In the genomic region with DNA sequence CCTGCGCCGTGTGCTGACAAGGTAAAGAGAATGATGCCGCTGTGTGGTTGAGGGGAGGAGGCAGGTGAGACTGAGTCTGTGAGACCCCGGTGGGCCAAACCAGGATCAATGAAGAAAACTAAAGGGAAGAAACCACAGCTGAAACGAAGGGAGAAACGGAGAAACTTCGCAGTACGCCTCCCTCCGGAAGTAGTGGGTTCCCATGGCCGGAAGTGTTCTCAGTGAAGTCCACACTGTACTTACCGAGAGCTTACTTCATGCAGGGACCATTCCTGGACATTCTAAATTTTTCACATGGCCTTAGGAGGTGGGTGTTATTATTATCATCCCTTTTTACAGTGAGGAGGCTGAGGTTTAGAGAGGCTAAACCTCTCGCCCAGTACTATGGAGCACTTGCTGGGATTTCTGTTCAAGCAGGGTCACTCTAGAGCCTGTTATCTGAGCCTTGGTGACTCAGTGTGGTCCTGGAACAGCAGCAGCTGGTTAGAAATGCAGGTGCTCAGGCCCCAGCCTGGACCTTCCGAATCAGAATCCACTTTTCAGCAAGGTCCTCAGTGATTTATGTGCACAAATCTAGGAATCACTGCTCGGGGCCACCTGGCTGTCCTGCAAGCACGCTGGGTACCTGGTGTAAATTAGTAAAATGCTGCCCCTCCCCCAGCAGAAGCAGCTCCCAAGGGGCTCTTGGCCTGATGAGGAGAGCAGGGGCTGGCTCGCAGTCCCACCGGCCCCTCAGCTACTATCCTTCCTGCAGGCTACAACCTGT, we compare ENCODE assay signal across 1 cellular context.
TF ChIP-seq lines count a peak whose summit lies in the region.

No MANE protein-coding gene starts in this region.

TF ChIP-seq in HEK293, 187 proteins besides CTCF, POLR2A, EP300 and RAD21 (continued from another document):
- TF ChIP-seq, protein P1, sequence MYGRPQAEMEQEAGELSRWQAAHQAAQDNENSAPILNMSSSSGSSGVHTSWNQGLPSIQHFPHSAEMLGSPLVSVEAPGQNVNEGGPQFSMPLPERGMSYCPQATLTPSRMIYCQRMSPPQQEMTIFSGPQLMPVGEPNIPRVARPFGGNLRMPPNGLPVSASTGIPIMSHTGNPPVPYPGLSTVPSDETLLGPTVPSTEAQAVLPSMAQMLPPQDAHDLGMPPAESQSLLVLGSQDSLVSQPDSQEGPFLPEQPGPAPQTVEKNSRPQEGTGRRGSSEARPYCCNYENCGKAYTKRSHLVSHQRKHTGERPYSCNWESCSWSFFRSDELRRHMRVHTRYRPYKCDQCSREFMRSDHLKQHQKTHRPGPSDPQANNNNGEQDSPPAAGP (tag by site-specific recombination; IDR thresholded peaks at IDR 0.05): no peak
- TF ChIP-seq ZSCAN16 (tag by site-specific recombination; IDR thresholded peaks at IDR 0.05): no peak
- TF ChIP-seq ZBTB20 (tag by site-specific recombination; IDR thresholded peaks at IDR 0.05): no peak
- TF ChIP-seq, protein P2, sequence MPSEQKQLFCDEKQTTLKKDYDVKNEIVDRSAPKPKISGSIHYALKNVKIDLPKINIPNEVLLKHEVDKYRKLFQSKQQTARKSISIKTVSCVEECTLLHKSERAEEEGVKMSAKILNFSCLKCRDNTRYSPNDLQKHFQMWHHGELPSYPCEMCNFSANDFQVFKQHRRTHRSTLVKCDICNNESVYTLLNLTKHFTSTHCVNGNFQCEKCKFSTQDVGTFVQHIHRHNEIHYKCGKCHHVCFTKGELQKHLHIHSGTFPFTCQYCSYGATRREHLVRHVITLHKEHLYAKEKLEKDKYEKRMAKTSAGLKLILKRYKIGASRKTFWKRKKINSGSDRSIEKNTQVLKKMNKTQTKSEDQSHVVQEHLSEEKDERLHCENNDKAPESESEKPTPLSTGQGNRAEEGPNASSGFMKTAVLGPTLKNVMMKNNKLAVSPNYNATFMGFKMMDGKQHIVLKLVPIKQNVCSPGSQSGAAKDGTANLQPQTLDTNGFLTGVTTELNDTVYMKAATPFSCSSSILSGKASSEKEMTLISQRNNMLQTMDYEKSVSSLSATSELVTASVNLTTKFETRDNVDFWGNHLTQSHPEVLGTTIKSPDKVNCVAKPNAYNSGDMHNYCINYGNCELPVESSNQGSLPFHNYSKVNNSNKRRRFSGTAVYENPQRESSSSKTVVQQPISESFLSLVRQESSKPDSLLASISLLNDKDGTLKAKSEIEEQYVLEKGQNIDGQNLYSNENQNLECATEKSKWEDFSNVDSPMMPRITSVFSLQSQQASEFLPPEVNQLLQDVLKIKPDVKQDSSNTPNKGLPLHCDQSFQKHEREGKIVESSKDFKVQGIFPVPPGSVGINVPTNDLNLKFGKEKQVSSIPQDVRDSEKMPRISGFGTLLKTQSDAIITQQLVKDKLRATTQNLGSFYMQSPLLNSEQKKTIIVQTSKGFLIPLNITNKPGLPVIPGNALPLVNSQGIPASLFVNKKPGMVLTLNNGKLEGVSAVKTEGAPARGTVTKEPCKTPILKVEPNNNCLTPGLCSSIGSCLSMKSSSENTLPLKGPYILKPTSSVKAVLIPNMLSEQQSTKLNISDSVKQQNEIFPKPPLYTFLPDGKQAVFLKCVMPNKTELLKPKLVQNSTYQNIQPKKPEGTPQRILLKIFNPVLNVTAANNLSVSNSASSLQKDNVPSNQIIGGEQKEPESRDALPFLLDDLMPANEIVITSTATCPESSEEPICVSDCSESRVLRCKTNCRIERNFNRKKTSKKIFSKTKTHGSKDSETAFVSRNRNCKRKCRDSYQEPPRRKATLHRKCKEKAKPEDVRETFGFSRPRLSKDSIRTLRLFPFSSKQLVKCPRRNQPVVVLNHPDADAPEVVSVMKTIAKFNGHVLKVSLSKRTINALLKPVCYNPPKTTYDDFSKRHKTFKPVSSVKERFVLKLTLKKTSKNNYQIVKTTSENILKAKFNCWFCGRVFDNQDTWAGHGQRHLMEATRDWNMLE (tag by site-specific recombination; conservative IDR thresholded peaks at IDR 0.05; ENCODE audit: low read depth): no peak
- no peak for TF ChIP-seq BCL11A (tag by site-specific recombination; IDR thresholded peaks at IDR 0.05; ENCODE audit: low read depth)
- TF ChIP-seq ZFP41 (tag by site-specific recombination; IDR thresholded peaks at IDR 0.05; ENCODE audit: borderline replicate concordance): no peak
